Comparison of ENCODE assay signal across 8 cellular contexts in the genomic region with DNA sequence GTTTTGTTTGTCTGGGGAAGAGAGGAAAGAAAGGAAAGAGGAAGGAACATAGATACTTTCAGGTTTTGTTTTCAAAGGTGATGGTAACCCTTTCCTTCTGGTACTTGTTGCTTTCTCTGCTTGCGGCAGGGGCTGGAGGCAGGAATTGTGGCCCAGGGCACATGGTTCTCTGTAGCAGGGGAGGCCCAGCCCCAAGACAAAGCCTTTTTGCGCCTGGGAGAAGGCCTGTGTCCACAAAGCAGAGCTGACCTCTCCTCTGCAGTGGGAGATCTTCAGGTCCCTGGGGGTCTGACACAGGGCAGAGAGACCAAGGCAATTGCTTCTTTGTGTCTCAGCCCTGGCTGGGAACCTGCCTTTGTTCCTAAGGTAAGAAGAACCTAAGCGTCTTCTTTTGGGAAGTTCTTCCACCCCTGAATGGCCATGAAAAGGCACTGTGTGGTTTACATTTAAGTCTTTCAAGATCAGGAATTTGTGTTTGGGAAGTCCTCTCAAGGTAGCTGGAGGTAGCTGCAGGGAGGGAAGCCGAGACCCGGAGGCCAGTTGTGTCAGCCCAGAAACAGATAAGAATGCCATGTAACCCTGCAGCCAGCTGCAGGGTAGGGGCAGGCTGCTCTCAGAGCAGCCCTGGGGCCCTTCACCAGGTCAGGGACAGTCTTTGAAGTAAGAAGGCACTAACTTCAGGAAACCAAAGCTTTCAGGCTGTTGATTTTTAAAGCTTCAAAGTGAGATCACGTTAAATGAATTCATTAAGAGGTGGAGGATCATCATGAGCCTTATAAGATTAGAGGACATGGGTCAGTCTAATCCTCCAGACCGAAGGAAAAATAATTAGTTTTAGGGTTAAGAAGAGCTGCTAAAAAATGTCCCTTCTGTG.
DNase-seq lines count a peak whose midpoint lies in the region; ATAC-seq and TF ChIP-seq lines count a peak whose summit lies in the region.

No MANE protein-coding gene starts in this region.

- H3K23ac ChIP-seq in IMR-90 (ENCODE audit: low read depth, low read length) (peak overlapping the region; percentile 85), neuronal stem cell (ENCODE audit: low read depth, low read length, poor library complexity) (no peak overlapping the region)

- H2BK120ac ChIP-seq in IMR-90 (ENCODE audit: low read depth, low read length): peak overlapping the region; percentile 98
- H2BK120ac ChIP-seq in neuronal stem cell (ENCODE audit: low read depth, low read length): no peak overlapping the region

- peak overlapping the region; percentile 98 for H2BK20ac ChIP-seq in IMR-90 (ENCODE audit: low read depth, low read length)

- H4K20me1 ChIP-seq in BLaER1 treated with 17β-estradiol and CSF1 and Interleukin-3, amounts not matched to agents 10 nM and 100 nM: peaks cover 0 to 98% (median 0%) of the 10 kb centered on the region in 11 experiments; a peak in 6 of 22 replicates
- no peaks in the 10 kb centered on the region for H4K20me1 ChIP-seq in IMR-90 (ENCODE audit: insufficient read depth, low read length)

- no peak for TF ChIP-seq RAD21 in IMR-90 (IDR thresholded peaks at IDR 0.05; ENCODE audit: low read length)

- BruUV-seq in IMR-90 (replicated peaks; lab: Mats Ljungman, UMichigan): no TSS peak

- no peak overlapping the region for H3K4me3 Mint-ChIP-seq in natural killer cell treated with Interleukin-12 subunit alpha and Interleukin-12 subunit beta and Interleukin-15 and Interleukin-18, amount 100 ng/mL, for 72 hours

- peak overlapping the region; percentile 78 for H3K56ac ChIP-seq in IMR-90 (ENCODE audit: extremely low read depth, insufficient read depth, low read length)

- intact Hi-C loops in IMR-90 (cut with micrococcal nuclease): no loop called here

- WGBS in IMR-90 (ENCODE audit: extremely low coverage in 2 of 2, insufficient read length in 1 of 2), 2 experiments: 92% methylated on average over 4 of the region's 7 CpGs; no CpG with 5 or more reads in 1 of the 2 experiments
- no CpG with 5 or more reads among the region's 7 CpGs for WGBS in neuronal stem cell (ENCODE audit: extremely low coverage in 2 of 2, insufficient read length in 2 of 2, insufficient replicate concordance in 1 of 2), 2 donors

- no peak overlapping the region for H3K4me3 ChIP-seq in BLaER1 treated with 17β-estradiol and CSF1 and Interleukin-3, amounts not matched to agents 10 nM and 100 nM
- H3K4me3 ChIP-seq in IMR-90 (ENCODE audit: insufficient read depth, low read depth, low read length) (no peak overlapping the region), coronary artery (no peak overlapping the region), neuronal stem cell (ENCODE audit: low read length in 2 of 2) (no peak overlapping the region)

- peaks cover 4% of the 10 kb centered on the region for H3K36me3 Mint-ChIP-seq in natural killer cell treated with Interleukin-12 subunit alpha and Interleukin-12 subunit beta and Interleukin-15 and Interleukin-18, amount 100 ng/mL, for 72 hours

- no peaks in the 10 kb centered on the region for H3K9me3 Mint-ChIP-seq in natural killer cell treated with Interleukin-12 subunit alpha and Interleukin-12 subunit beta and Interleukin-15 and Interleukin-18, amount 100 ng/mL, for 72 hours

- no peak for TF ChIP-seq POLR2A in IMR-90 (IDR thresholded peaks at IDR 0.05; ENCODE audit: low read depth, low read length)

- peaks cover 27 to 98% (median 69%) of the 10 kb centered on the region in 11 experiments for H3K36me3 ChIP-seq in BLaER1 treated with 17β-estradiol and CSF1 and Interleukin-3, amounts not matched to agents 10 nM and 100 nM
- H3K36me3 ChIP-seq in IMR-90 (ENCODE audit: control insufficient read depth, insufficient read depth, low read length): peaks cover 19% of the 10 kb centered on the region; the same call in 1 of the 2 replicates
- H3K36me3 ChIP-seq in neuronal stem cell (replicated peaks in 1 of 2; ENCODE audit: control insufficient read depth in 2 of 2, insufficient read depth in 2 of 2, low read length in 2 of 2): peaks cover 0 to 6% of the 10 kb centered on the region in 2 donors

- POLR2A ChIA-PET in IMR-90 (lab: Charles Lee; ENCODE audit: unreplicated experiment): no interaction called here

- peak overlapping the region; percentile 56 for H2AK9ac ChIP-seq in IMR-90 (replicated peaks; ENCODE audit: low read depth, low read length, poor library complexity)

- H3K27ac Mint-ChIP-seq in natural killer cell treated with Interleukin-12 subunit alpha and Interleukin-12 subunit beta and Interleukin-15 and Interleukin-18, amount 100 ng/mL, for 72 hours: no peak overlapping the region

- H3K4ac ChIP-seq in IMR-90 (ENCODE audit: low read depth, low read length): peak overlapping the region; percentile 98
- H3K4ac ChIP-seq in neuronal stem cell (ENCODE audit: low read length): no peak overlapping the region

- in situ Hi-C loops in IMR-90 (cut with MboI; ENCODE audit: low sequenced_read_pairs): no loop called here

- H3K9me1 ChIP-seq in IMR-90 (ENCODE audit: insufficient read depth, low read length): peaks cover 63% of the 10 kb centered on the region

- H3K18ac ChIP-seq in IMR-90 (ENCODE audit: low read depth, low read length): peak overlapping the region; percentile 96
- H3K18ac ChIP-seq in neuronal stem cell (ENCODE audit: low read length): peak overlapping the region; percentile 61

- dilution Hi-C loops in IMR-90 (cut with HindIII; ENCODE audit: low sequenced_read_pairs, unreplicated experiment): no loop called here

- peak overlapping the region; percentile 95 for H4K5ac ChIP-seq in IMR-90 (ENCODE audit: low read depth, low read length)

- H3K27me3 Mint-ChIP-seq in natural killer cell treated with Interleukin-12 subunit alpha and Interleukin-12 subunit beta and Interleukin-15 and Interleukin-18, amount 100 ng/mL, for 72 hours: no peaks in the 10 kb centered on the region

- peak overlapping the region; percentile 96 for H2BK5ac ChIP-seq in IMR-90 (ENCODE audit: low read depth, low read length, poor library complexity, severe bottlenecking)
- no peak overlapping the region for H2BK5ac ChIP-seq in neuronal stem cell (ENCODE audit: low read length)

- peaks cover 98 to 100% (median 99%) of the 10 kb centered on the region in 10 experiments for H3K4me1 ChIP-seq in BLaER1 treated with 17β-estradiol and CSF1 and Interleukin-3, amounts not matched to agents 10 nM and 100 nM
- H3K4me1 ChIP-seq in IMR-90 (ENCODE audit: control insufficient read depth, insufficient read depth, low read length): peaks cover 52% of the 10 kb centered on the region
- H3K4me1 ChIP-seq in neuronal stem cell (ENCODE audit: control insufficient read depth in 2 of 2, insufficient read depth in 1 of 2, low read depth in 1 of 2, low read length in 2 of 2): peaks cover 38 to 42% of the 10 kb centered on the region in 2 donors

- ATAC-seq in IMR-90 (ENCODE audit: low read depth): no peak
- no peak for ATAC-seq in natural killer cell treated with Interleukin-12 subunit alpha and Interleukin-12 subunit beta and Interleukin-15 and Interleukin-18, amount 100 ng/mL, for 72 hours

- peak overlapping the region; percentile 4 to 57 (median 34); a peak in 16 of 22 replicates for H3K9ac ChIP-seq in BLaER1 treated with 17β-estradiol and CSF1 and Interleukin-3, amounts not matched to agents 10 nM and 100 nM
- H3K9ac ChIP-seq in IMR-90 (ENCODE audit: low read depth, low read length): peak overlapping the region; percentile 10; the same call in 1 of the 2 replicates
- H3K9ac ChIP-seq in neuronal stem cell (ENCODE audit: low read depth, low read length, poor library complexity): no peak overlapping the region

- peak overlapping the region; percentile 35 to 90 (median 74); a peak in 20 of 22 replicates for H3K27ac ChIP-seq in BLaER1 treated with 17β-estradiol and CSF1 and Interleukin-3, amounts not matched to agents 10 nM and 100 nM
- H3K27ac ChIP-seq in IMR-90 (ENCODE audit: insufficient read depth, low read length): peak overlapping the region; percentile 53
- H3K27ac ChIP-seq in coronary artery: peak overlapping the region; percentile 91 to 99
- peak overlapping the region; percentile 93 for H3K27ac ChIP-seq in neuronal stem cell (replicated peaks; ENCODE audit: low read length)

- no peaks in the 10 kb centered on the region for H3K9me3 ChIP-seq in BLaER1 treated with 17β-estradiol and CSF1 and Interleukin-3, amounts not matched to agents 10 nM and 100 nM (replicated peaks in 1 of 11)
- no peaks in the 10 kb centered on the region for H3K9me3 ChIP-seq in IMR-90 (ENCODE audit: control insufficient read depth, insufficient read depth, low read length)
- no peaks in the 10 kb centered on the region for H3K9me3 ChIP-seq in neuronal stem cell (replicated peaks in 1 of 2; ENCODE audit: control insufficient read depth in 2 of 2, insufficient read depth in 1 of 2, low read depth in 1 of 2, low read length in 2 of 2)

- H3K27me3 ChIP-seq in BLaER1 treated with 17β-estradiol and CSF1 and Interleukin-3, amounts not matched to agents 10 nM and 100 nM: no peaks in the 10 kb centered on the region
- H3K27me3 ChIP-seq in IMR-90 (ENCODE audit: control insufficient read depth, insufficient read depth, low read length) (no peaks in the 10 kb centered on the region), neuronal stem cell (ENCODE audit: control insufficient read depth in 3 of 3, insufficient read depth in 3 of 3, low read depth in 1 of 3, low read length in 3 of 3) (no peaks in the 10 kb centered on the region)

- peaks cover 27 to 87% of the 10 kb centered on the region in 2 experiments; a peak in 3 of 4 replicates for H3K79me1 ChIP-seq in IMR-90 (ENCODE audit: low read depth in 1 of 2, low read length in 2 of 2)
- no peaks in the 10 kb centered on the region for H3K79me1 ChIP-seq in neuronal stem cell (ENCODE audit: low read depth, low read length)

- H4K91ac ChIP-seq in IMR-90 (ENCODE audit: insufficient read depth, low read depth, low read length): peak overlapping the region; percentile 96
- no peak overlapping the region for H4K91ac ChIP-seq in neuronal stem cell (ENCODE audit: low read depth, low read length, poor library complexity)

- no peak for TF ChIP-seq CTCF in IMR-90 (conservative IDR thresholded peaks at IDR 0.05; ENCODE audit: low read depth, low read length)
- no peak for TF ChIP-seq CTCF in coronary artery (IDR thresholded peaks at IDR 0.05)

- CTCF ChIA-PET in IMR-90 (lab: Yijun Ruan, JAX): no interaction called here

- peaks cover 7% of the 10 kb centered on the region in 2 donors for H3K4me1 Mint-ChIP-seq in natural killer cell treated with Interleukin-12 subunit alpha and Interleukin-12 subunit beta and Interleukin-15 and Interleukin-18, amount 100 ng/mL, for 72 hours (ENCODE audit: low read depth in 2 of 2)

- H2AK5ac ChIP-seq in IMR-90 (ENCODE audit: low read depth, low read length) (peak overlapping the region; percentile 95), neuronal stem cell (ENCODE audit: low read depth, low read length) (no peak overlapping the region)

- H4K8ac ChIP-seq in IMR-90 (ENCODE audit: low read depth in 2 of 2, low read length in 2 of 2) (peak overlapping the region; percentile 61 to 92), neuronal stem cell (ENCODE audit: low read depth, low read length) (no peak overlapping the region)

- H2AFZ ChIP-seq in IMR-90 (replicated peaks; ENCODE audit: low read length, poor library complexity): no peak overlapping the region
- no peak overlapping the region for H2AFZ ChIP-seq in neuronal stem cell (ENCODE audit: low read length)

- H3K4me2 ChIP-seq in BLaER1 treated with 17β-estradiol and CSF1 and Interleukin-3, amounts not matched to agents 10 nM and 100 nM: peak overlapping the region; percentile 69 to 85 (median 80)
- H3K4me2 ChIP-seq in IMR-90 (ENCODE audit: low read depth, low read length) (no peak overlapping the region), neuronal stem cell (ENCODE audit: insufficient read depth, low read length, poor library complexity, severe bottlenecking) (no peak overlapping the region)

- H3K14ac ChIP-seq in IMR-90 (replicated peaks; ENCODE audit: low read depth, low read length) (peak overlapping the region; percentile 94), neuronal stem cell (ENCODE audit: low read length) (no peak overlapping the region)

- DNase-seq in IMR-90 (no peak), coronary artery (ENCODE audit: low spot score) (no peak), neuronal stem cell (ENCODE audit: low spot score) (no peak), GOT3 (lab: John Stamatoyannopoulos, UW) (no peak), NCI-H2029 treated with DMSO at 0.1 percent for 48 hours (lab: John Stamatoyannopoulos, UW) (no peak), MV-4-11 (lab: John Stamatoyannopoulos, UW) (no peak)
- DNase-seq in natural killer cell treated with Interleukin-12 subunit alpha and Interleukin-12 subunit beta and Interleukin-15 and Interleukin-18, amount 100 ng/mL, for 72 hours (ENCODE audit: low spot score): no peak

- no peak overlapping the region for H2BK12ac ChIP-seq in neuronal stem cell (ENCODE audit: low read length)

- H2BK15ac ChIP-seq in IMR-90 (ENCODE audit: low read depth, low read length) (peak overlapping the region; percentile 85), neuronal stem cell (ENCODE audit: low read length) (no peak overlapping the region)

Comparison
In these comparisons a context has a peak if more than half of its experiments do, and no peak if none do; other contexts are left out.
1. H3K4me2 ChIP-seq: peak in BLaER1 treated with 17β-estradiol and CSF1 and Interleukin-3, amounts not matched to agents 10 nM and 100 nM (11 of 11); none in IMR-90 (single experiment) and neuronal stem cell (single experiment).
2. Peak in every context shown above with its lines, with median percentiles within 50 percentile points of each other: H3K27ac ChIP-seq.